ENCODE assay signal across 8 cellular contexts in the genomic region with DNA sequence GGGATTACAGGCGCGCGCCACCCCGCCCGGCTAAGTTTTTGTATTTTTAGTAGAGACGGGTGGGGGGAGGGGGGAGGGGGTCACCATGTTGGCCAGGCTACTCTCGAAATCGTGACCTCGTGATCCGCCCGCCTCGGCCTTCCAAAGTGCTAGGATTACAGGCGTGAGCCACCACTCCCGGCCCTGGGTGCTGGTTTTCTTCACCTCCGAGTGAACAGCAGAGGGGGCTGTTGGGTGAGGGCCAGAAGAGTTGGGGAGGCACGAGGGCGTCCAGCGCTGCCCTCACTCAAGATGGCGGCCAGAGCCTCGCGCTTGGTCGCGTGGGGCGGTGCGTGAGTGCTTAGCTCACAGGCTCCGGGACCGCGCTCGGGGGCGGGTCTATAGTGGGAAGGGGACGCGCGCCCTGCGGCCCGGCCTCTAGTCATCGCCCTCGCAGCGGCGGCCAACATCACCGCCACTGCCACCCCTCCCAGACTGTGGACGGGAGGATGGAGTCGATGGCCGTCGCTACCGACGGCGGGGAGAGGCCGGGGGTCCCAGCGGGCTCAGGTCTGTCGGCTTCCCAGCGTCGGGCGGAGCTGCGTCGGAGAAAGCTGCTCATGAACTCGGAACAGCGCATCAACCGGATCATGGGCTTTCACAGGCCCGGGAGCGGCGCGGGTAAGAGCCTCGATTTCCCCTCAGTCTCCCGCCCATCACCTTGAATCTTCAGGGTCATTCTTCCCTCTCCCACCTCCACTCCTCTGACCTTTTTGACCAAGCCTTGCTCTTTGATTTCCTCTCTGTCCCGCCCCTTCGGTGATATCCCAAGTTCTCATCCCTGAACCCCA. TPM values are rescaled to one million over a fixed set of nuclear protein-coding genes. Genes with fewer than 3 reads are reported as not detected.
DNase-seq lines count a peak whose midpoint lies in the region; ATAC-seq and TF ChIP-seq lines count a peak whose summit lies in the region.

CAMLG (plus strand) TSS at position 416 of the 830 bp plus-strand sequence; CDS start at position 489, 73 bp downstream.

- peak; percentile 99 for DNase-seq in Calu3
- DNase-seq in HUDEP-2 (lab: John Stamatoyannopoulos, UW; ENCODE audit: unreplicated experiment in 76 of 76): peak in 75 of 76 experiments; percentile 30 to 97 (median 93)
- DNase-seq in NT2/D1 (ENCODE audit: low read depth, low spot score): peak; percentile 96
- DNase-seq in activated CD8-positive, alpha-beta memory T cell treated with anti-CD3 and anti-CD28 coated beads, Interleukin-2, amount 50 U/mL, for 1 hour (ENCODE audit: extremely low read depth): peak; percentile 89
- peak; percentile 99 for DNase-seq in endodermal cell
- peak; percentile 100 for DNase-seq in mesenteric fat pad (ENCODE audit: low spot score)
- peak; percentile 84 for DNase-seq in stimulated activated CD8-positive, alpha-beta memory T cell treated with anti-CD3 and anti-CD28 coated beads, Interleukin-15, amount 100 ng/mL, for 24 hours (ENCODE audit: low read depth)

- H3K4me3 Mint-ChIP-seq in Calu3 (ENCODE audit: low read depth, unreplicated experiment) (peak within 1 kb of the TSS; percentile 93), endodermal cell (peak within 1 kb of the TSS; percentile 96)

- H3K9me3 ChIP-seq in NT2/D1 (ENCODE audit: insufficient read depth, low read length): no peaks in the 10 kb centered on the region
- no peaks in the 10 kb centered on the region for H3K9me3 ChIP-seq in endodermal cell (ENCODE audit: control insufficient read depth, low read length)

- WGBS in endodermal cell (ENCODE audit: insufficient coverage in 1 of 2, insufficient read length in 1 of 2), 2 experiments: 1% methylated on average over 38 to 66 of the region's 66 CpGs

- BruUV-seq in Calu3 (replicated peaks; lab: Mats Ljungman, UMichigan): no TSS peak

- H3K9ac ChIP-seq in NT2/D1 (ENCODE audit: insufficient read length, low read depth) (peak within 1 kb of the TSS; percentile 88), endodermal cell (ENCODE audit: extremely low read depth, low read length, poor library complexity, severe bottlenecking) (peak within 1 kb of the TSS; percentile 78)

- H3K27ac ChIP-seq in endodermal cell (ENCODE audit: low read depth, low read length): peak within 1 kb of the TSS; percentile 88

- H3K4me1 Mint-ChIP-seq in Calu3 (ENCODE audit: low read depth, unreplicated experiment) (peaks cover 8% of the 10 kb centered on the region), endodermal cell (peaks cover 19% of the 10 kb centered on the region)

- peak within 1 kb of the TSS; percentile 89 for H3K27ac Mint-ChIP-seq in Calu3 (ENCODE audit: unreplicated experiment)
- H3K27ac Mint-ChIP-seq in endodermal cell: peak within 1 kb of the TSS; percentile 98

- no peaks in the 10 kb centered on the region for H3K4me1 ChIP-seq in NT2/D1 (ENCODE audit: insufficient read depth, insufficient read length)
- H3K4me1 ChIP-seq in endodermal cell (ENCODE audit: control insufficient read depth, insufficient read depth, low read length): no peaks in the 10 kb centered on the region

- H3K36me3 ChIP-seq in NT2/D1 (ENCODE audit: insufficient read depth, insufficient read length, low read length): peaks cover 24% of the 10 kb centered on the region
- H3K36me3 ChIP-seq in endodermal cell (ENCODE audit: control insufficient read depth, insufficient read depth, low read length): peaks cover 12% of the 10 kb centered on the region

- ATAC-seq in GM21381 (IDR thresholded peaks at IDR 0.05; ENCODE audit: unreplicated experiment): peak; percentile 95

- CTCF ChIA-PET in Calu3 (lab: Charles Lee): interaction anchor here (0.5 to 2.9 kb wide), 12 partner anchors 10 to 166 kb away, joined by 3 to 28 read pairs (median 4); partner anchors contain the start of genes DDX46 and PCBD2

- peak within 1 kb of the TSS; percentile 81 for H3K4me3 ChIP-seq in NT2/D1 (ENCODE audit: insufficient read length, low read depth)
- peak within 1 kb of the TSS; percentile 96 for H3K4me3 ChIP-seq in endodermal cell (ENCODE audit: low read length)

- H3K36me3 Mint-ChIP-seq in Calu3 (ENCODE audit: insufficient read depth, unreplicated experiment) (peaks cover 23% of the 10 kb centered on the region), endodermal cell (ENCODE audit: low read depth) (peaks cover 14% of the 10 kb centered on the region)

- TF ChIP-seq CTCF in Calu3 (IDR thresholded peaks at IDR 0.05; ENCODE audit: unreplicated experiment) (peak; percentile 82), endodermal cell (conservative IDR thresholded peaks at IDR 0.05) (peak; percentile 89)

- no peaks in the 10 kb centered on the region for H3K9me3 Mint-ChIP-seq in Calu3 (ENCODE audit: low read depth, unreplicated experiment)
- H3K9me3 Mint-ChIP-seq in endodermal cell: no peaks in the 10 kb centered on the region

- intact Hi-C loops in Calu3 (cut with micrococcal nuclease; ENCODE audit: unreplicated experiment): loop anchor here (2.0 to 10.0 kb wide), 4 partner anchors 146 to 466 kb away; partner anchors contain the start of gene PCBD2

- H3K27me3 Mint-ChIP-seq in Calu3 (ENCODE audit: unreplicated experiment) (no peaks in the 10 kb centered on the region), endodermal cell (ENCODE audit: insufficient read depth) (no peaks in the 10 kb centered on the region)

- no peaks in the 10 kb centered on the region for H3K27me3 ChIP-seq in NT2/D1 (ENCODE audit: insufficient read depth, insufficient read length)
- H3K27me3 ChIP-seq in endodermal cell (ENCODE audit: control insufficient read depth, insufficient read depth, low read length, poor library complexity, severe bottlenecking): no peaks in the 10 kb centered on the region

RNA-seq across cellular contexts. Expression of gene CAMLG, which starts in this region (rescaled TPM):
- total RNA-seq in Calu3 (2022) (21.7 and 22.8 TPM in 2 replicates), endodermal cell (10 to 100 TPM; 23.3 to 25.6 TPM), mesenteric fat pad (30.1 TPM)
- polyA plus RNA-seq in endodermal cell (2013, experiment 1 of 2): 50.9 TPM
- 46.1 TPM for polyA plus RNA-seq in endodermal cell (2013, experiment 2 of 2)

Comparison
In these comparisons a context has a peak if more than half of its experiments do, and no peak if none do; other contexts are left out.
1. Peak in every context shown above with its lines: DNase-seq, ATAC-seq, H3K4me3 ChIP-seq and H3K27ac ChIP-seq.